21 cellular contexts compared by ENCODE assay signal in genomic region chr18:78511666-78512065, GRCh38.
"Had no signal": no experiment of that assay in that cellular context is flagged by ENCODE, and none has a peak within 500 bp of the region (broad histone marks: within the 10 kb centered on the region; RNA-seq: fewer than 3 reads in every experiment).

No MANE protein-coding gene starts in this region.

- H3K27ac Mint-ChIP-seq: activated CD4-positive, alpha-beta memory T cell treated with anti-CD3 and anti-CD28 coated beads, Interleukin-2, amount 10 ng/mL, durations not matched to agents 7 days and 5 days; activated naive CD8-positive, alpha-beta T cell treated with anti-CD3 and anti-CD28 coated beads, Interleukin-2, amount 10 ng/mL, durations not matched to agents 7 days and 5 days; T-cell had no signal

- H3K36me3 Mint-ChIP-seq: activated naive CD8-positive, alpha-beta T cell treated with anti-CD3 and anti-CD28 coated beads, Interleukin-2, amount 10 ng/mL, durations not matched to agents 7 days and 5 days; T-cell had no signal

- H3K4me1 ChIP-seq: breast epithelium had no signal

- H3K9me3 ChIP-seq: breast epithelium had no signal

- H3K4me3 Mint-ChIP-seq: activated CD4-positive, alpha-beta memory T cell treated with anti-CD3 and anti-CD28 coated beads, Interleukin-2, amount 10 ng/mL, durations not matched to agents 7 days and 5 days; activated naive CD8-positive, alpha-beta T cell treated with anti-CD3 and anti-CD28 coated beads, Interleukin-2, amount 10 ng/mL, durations not matched to agents 7 days and 5 days; T-cell had no signal

- H3K4me3 ChIP-seq: breast epithelium had no signal

- H3K4me1 Mint-ChIP-seq: activated CD4-positive, alpha-beta memory T cell treated with anti-CD3 and anti-CD28 coated beads, Interleukin-2, amount 10 ng/mL, durations not matched to agents 7 days and 5 days; activated naive CD8-positive, alpha-beta T cell treated with anti-CD3 and anti-CD28 coated beads, Interleukin-2, amount 10 ng/mL, durations not matched to agents 7 days and 5 days; T-cell had no signal

- H3K27ac ChIP-seq: breast epithelium, VCaP had no signal

- DNase-seq: activated CD4-positive, alpha-beta memory T cell treated with anti-CD3 and anti-CD28 coated beads, Interleukin-2, amount 10 ng/mL, durations not matched to agents 7 days and 5 days; activated CD4-positive, alpha-beta T cell treated with anti-CD3 and anti-CD28 coated beads, Interleukin-2, amount 50 U/mL, for 1 hour; activated CD4-positive, CD25-positive, alpha-beta regulatory T cell; activated CD8-positive, alpha-beta memory T cell treated with anti-CD3 and anti-CD28 coated beads, Interleukin-2, amount 50 U/mL, for 4 hours; activated naive CD4-positive, alpha-beta T cell treated with anti-CD3 and anti-CD28 coated beads, Interleukin-2, amount 50 U/mL, for 16 hours; activated naive CD8-positive, alpha-beta T cell treated with anti-CD3 and anti-CD28 coated beads, Interleukin-2, amount 10 ng/mL, durations not matched to agents 7 days and 5 days; activated T-cell treated with anti-CD3 and anti-CD28 coated beads, Interleukin-2, amount 50 U/mL, for 1 hour; IMR-90; Kasumi-1; KBM-7; NCI-H1105 treated with DMSO at 0.1 percent for 48 hours; NCI-H1436 treated with DMSO at 0.1 percent for 48 hours; NCI-H187; NCI-H2081; NCI-H524; SIG-M5; T-cell; T-helper 2 cell; T1000 had no signal

- ATAC-seq: T-cell had no signal

- H3K36me3 ChIP-seq: breast epithelium had no signal

- H3K27me3 Mint-ChIP-seq: activated CD4-positive, alpha-beta memory T cell treated with anti-CD3 and anti-CD28 coated beads, Interleukin-2, amount 10 ng/mL, durations not matched to agents 7 days and 5 days had no signal
